Comparison of ENCODE assay signal across 21 cellular contexts in genomic region chr2:105186967-105187498, GRCh38. TPM values are rescaled to one million over a fixed set of nuclear protein-coding genes. Genes with fewer than 3 reads are reported as not detected.
"Had no signal": no experiment of that assay in that cellular context is flagged by ENCODE, and none has a peak within 500 bp of the region (broad histone marks: within the 10 kb centered on the region; RNA-seq: fewer than 3 reads in every experiment).

No MANE protein-coding gene starts in this region.

- H3K4me1 ChIP-seq: colonic mucosa, psoas muscle, right lobe of liver, tibial artery had no signal

- H3K4me2 ChIP-seq: hepatocyte had no signal

- H3K36me3 ChIP-seq: colonic mucosa, neutrophil, right lobe of liver, tibial artery had no signal

- H2AFZ ChIP-seq: hepatocyte had no signal

- H3K9me3 ChIP-seq: colonic mucosa, neutrophil, psoas muscle, right lobe of liver, tibial artery had no signal

- H3K27ac ChIP-seq: colonic mucosa, hepatocyte, neutrophil, psoas muscle, right lobe of liver, tibial artery had no signal

- H3K27me3 ChIP-seq: colonic mucosa, hepatocyte, neutrophil, right lobe of liver, tibial artery had no signal

- DNase-seq: colonic mucosa; dermis blood vessel endothelial cell; head of caudate nucleus; left colon; left ventricle myocardium superior; mucosa of descending colon; naive thymus-derived CD8-positive, alpha-beta T cell; psoas muscle; retina; right lobe of liver; stimulated activated CD4-positive, alpha-beta T cell treated with anti-CD3 and anti-CD28 coated beads, Interleukin-4, amount 100 ng/mL, for 1 hour; stimulated activated CD8-positive, alpha-beta memory T cell treated with anti-CD3 and anti-CD28 coated beads, Interleukin-4, amount 100 ng/mL, for 48 hours; tibial artery had no signal

- H3K4me3 ChIP-seq: colonic mucosa, hepatocyte, mucosa of descending colon, psoas muscle, right lobe of liver, tibial artery had no signal

- H3K79me2 ChIP-seq: hepatocyte had no signal

RNA-seq across cellular contexts. Expression of gene GPR45, which starts 54.5 kb away (rescaled TPM):
- total RNA-seq: colonic mucosa; dermis blood vessel endothelial cell; epithelial cell of proximal tubule; hepatocyte; kidney epithelial cell; left colon; left ventricle myocardium superior; lung microvascular endothelial cell; mesenteric fat pad; mucosa of descending colon; naive thymus-derived CD8-positive, alpha-beta T cell; osteoblast; psoas muscle; right lobe of liver; urinary bladder had no signal
- polyA plus RNA-seq: hepatocyte, urinary bladder had no signal
